ENCODE assay signal across 1 cellular context in the genomic region with DNA sequence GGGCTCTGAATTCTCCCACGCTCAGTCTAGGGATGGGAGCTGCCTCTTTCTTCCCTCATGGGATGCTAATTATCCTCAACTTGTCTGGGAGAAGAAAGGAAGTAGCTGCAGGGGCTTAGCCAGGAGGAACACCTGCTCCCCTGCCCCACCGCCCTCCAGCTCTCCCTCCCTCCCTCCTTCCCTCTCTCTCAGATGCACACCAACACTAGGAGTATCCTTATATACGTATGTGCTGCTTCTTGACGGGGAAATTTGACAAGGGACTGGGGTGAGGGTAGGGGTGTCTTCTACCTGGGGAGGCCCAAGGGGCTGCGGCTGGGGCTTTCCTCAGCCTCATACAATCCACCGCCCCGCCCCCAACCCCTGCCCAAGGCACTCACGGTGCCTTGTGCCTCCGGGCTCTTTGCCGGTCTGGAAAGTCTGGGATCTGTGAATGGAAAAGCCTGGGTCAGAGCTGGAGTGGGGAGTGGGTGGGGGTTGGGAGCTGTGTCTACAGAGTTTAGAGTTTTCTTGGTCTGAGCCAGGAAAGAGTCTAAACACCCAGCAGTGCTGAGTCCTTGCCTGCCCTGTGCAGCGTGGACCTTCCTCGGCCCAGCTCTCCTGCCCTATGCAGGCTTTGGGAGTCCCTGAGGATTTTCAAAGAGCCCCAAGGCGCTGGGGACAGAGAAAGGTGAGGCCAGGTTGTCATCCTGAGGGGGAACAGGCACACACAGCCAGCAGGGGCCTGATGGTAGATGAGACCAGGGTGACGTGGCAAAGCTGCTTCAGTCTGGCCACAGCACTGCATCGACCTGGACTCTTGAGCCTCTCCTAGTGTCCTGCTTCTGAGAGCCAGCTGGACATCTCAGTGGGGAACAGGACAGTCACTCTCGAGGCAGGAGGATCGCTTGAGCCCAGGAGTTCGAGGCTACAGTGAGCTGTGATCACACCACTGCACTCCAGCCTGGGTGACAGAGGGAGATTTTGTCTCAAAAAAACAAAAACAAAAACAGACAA.
TF ChIP-seq lines count a peak whose summit lies in the region.

No MANE protein-coding gene starts in this region.

TF ChIP-seq in HepG2, 621 proteins besides CTCF, POLR2A, EP300 and RAD21 (continued from another document):
- TF ChIP-seq ZNF772 (CRISPR knock-in tag; IDR thresholded peaks at IDR 0.05) (peak; percentile 49; the same call in 1 of the 2 replicates), ZNF510 (CRISPR knock-in tag; IDR thresholded peaks at IDR 0.05; ENCODE audit: low read depth) (no peak), ZNF274 (CRISPR knock-in tag; IDR thresholded peaks at IDR 0.05) (0 out of 2 replicates have a peak, but pooled peaks have one; percentile 19), SALL1 (CRISPR knock-in tag; IDR thresholded peaks at IDR 0.05) (peak; percentile 79), ZNF740 (CRISPR knock-in tag; IDR thresholded peaks at IDR 0.05) (no peak), KDM5B (CRISPR knock-in tag; IDR thresholded peaks at IDR 0.05; ENCODE audit: borderline replicate concordance) (0 out of 2 replicates have a peak, but pooled peaks have one; percentile 44), DNMT1 (CRISPR knock-in tag; IDR thresholded peaks at IDR 0.05) (peak; percentile 19; the same call in 1 of the 2 replicates), REL (CRISPR knock-in tag; conservative IDR thresholded peaks at IDR 0.05) (no peak), SOX5 (CRISPR knock-in tag; IDR thresholded peaks at IDR 0.05; ENCODE audit: borderline replicate concordance) (no peak), HBP1 (CRISPR knock-in tag; IDR thresholded peaks at IDR 0.05; ENCODE audit: low read depth) (no peak; the same call in 1 of the 2 replicates), USF2 (IDR thresholded peaks at IDR 0.05; ENCODE audit: low read depth, low read length) (no peak), USF2 (CRISPR knock-in tag; IDR thresholded peaks at IDR 0.05; ENCODE audit: borderline replicate concordance) (no peak), CHCHD3 (CRISPR knock-in tag; IDR thresholded peaks at IDR 0.05) (peak; percentile 60; the same call in 1 of the 2 replicates), MIXL1 (CRISPR knock-in tag; IDR thresholded peaks at IDR 0.05) (0 out of 2 replicates have a peak, but pooled peaks have one; percentile 39), IKZF1 (IDR thresholded peaks at IDR 0.05) (no peak), TFE3 (CRISPR knock-in tag; IDR thresholded peaks at IDR 0.05) (no peak), ZBTB26 (CRISPR knock-in tag; IDR thresholded peaks at IDR 0.05; ENCODE audit: borderline replicate concordance) (0 out of 2 replicates have a peak, but pooled peaks have one; percentile 18), RFXANK (CRISPR knock-in tag; IDR thresholded peaks at IDR 0.05) (no peak), ZNF790 (CRISPR knock-in tag; IDR thresholded peaks at IDR 0.05; ENCODE audit: borderline replicate concordance) (no peak), MAFG (CRISPR knock-in tag; IDR thresholded peaks at IDR 0.05) (no peak), ZNF337 (CRISPR knock-in tag; IDR thresholded peaks at IDR 0.05; ENCODE audit: borderline replicate concordance, low read depth) (no peak), ZNF234 (CRISPR knock-in tag; conservative IDR thresholded peaks at IDR 0.05) (no peak), SALL2 (CRISPR knock-in tag; IDR thresholded peaks at IDR 0.05) (no peak), YEATS4 (CRISPR knock-in tag; IDR thresholded peaks at IDR 0.05; ENCODE audit: borderline replicate concordance) (peak; percentile 82), ZNF34 (CRISPR knock-in tag; IDR thresholded peaks at IDR 0.05; ENCODE audit: borderline replicate concordance) (no peak), SRSF4 (IDR thresholded peaks at IDR 0.05; ENCODE audit: low read depth, low read length, poor library complexity, severe bottlenecking) (no peak), HDAC1 (CRISPR knock-in tag; IDR thresholded peaks at IDR 0.05) (0 out of 2 replicates have a peak, but pooled peaks have one; percentile 33), TBX2 (CRISPR knock-in tag; IDR thresholded peaks at IDR 0.05; ENCODE audit: borderline replicate concordance) (peak; percentile 36; the same call in 1 of the 2 replicates), ZNF264 (CRISPR knock-in tag; IDR thresholded peaks at IDR 0.05) (0 out of 2 replicates have a peak, but pooled peaks have one; percentile 38), TBX3 (IDR thresholded peaks at IDR 0.05; ENCODE audit: borderline replicate concordance) (no peak), ZNF724P (CRISPR knock-in tag; IDR thresholded peaks at IDR 0.05; ENCODE audit: borderline replicate concordance) (no peak)
- TF ChIP-seq, protein P1, sequence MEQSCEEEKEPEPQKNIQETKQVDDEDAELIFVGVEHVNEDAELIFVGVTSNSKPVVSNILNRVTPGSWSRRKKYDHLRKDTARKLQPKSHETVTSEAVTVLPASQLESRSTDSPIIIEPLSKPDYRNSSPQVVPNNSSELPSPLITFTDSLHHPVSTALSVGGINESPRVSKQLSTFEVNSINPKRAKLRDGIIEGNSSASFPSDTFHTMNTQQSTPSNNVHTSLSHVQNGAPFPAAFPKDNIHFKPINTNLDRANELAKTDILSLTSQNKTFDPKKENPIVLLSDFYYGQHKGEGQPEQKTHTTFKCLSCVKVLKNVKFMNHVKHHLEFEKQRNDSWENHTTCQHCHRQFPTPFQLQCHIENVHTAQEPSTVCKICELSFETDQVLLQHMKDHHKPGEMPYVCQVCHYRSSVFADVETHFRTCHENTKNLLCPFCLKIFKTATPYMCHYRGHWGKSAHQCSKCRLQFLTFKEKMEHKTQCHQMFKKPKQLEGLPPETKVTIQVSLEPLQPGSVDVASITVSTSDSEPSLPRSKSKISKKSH (CRISPR knock-in tag; IDR thresholded peaks at IDR 0.05; ENCODE audit: borderline replicate concordance), result peak; percentile 92; the same call in 1 of the 2 replicates
- TF ChIP-seq, protein P2, sequence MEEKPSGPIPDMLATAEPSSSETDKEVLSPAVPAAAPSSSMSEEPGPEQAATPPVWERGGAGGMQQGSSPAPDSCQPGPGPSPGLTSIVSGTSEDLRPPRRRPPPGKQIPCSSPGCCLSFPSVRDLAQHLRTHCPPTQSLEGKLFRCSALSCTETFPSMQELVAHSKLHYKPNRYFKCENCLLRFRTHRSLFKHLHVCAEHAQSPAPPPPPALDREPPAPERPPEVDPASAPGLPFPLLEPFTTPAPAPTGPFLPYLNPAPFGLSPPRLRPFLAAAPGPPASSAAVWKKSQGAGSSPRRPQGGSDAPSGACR (CRISPR knock-in tag; IDR thresholded peaks at IDR 0.05), result no peak
- TF ChIP-seq, protein P3, sequence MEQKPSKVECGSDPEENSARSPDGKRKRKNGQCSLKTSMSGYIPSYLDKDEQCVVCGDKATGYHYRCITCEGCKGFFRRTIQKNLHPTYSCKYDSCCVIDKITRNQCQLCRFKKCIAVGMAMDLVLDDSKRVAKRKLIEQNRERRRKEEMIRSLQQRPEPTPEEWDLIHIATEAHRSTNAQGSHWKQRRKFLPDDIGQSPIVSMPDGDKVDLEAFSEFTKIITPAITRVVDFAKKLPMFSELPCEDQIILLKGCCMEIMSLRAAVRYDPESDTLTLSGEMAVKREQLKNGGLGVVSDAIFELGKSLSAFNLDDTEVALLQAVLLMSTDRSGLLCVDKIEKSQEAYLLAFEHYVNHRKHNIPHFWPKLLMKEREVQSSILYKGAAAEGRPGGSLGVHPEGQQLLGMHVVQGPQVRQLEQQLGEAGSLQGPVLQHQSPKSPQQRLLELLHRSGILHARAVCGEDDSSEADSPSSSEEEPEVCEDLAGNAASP (CRISPR knock-in tag; IDR thresholded peaks at IDR 0.05; ENCODE audit: borderline replicate concordance), result 0 out of 2 replicates have a peak, but pooled peaks have one; percentile 22
- TF ChIP-seq, protein P4, sequence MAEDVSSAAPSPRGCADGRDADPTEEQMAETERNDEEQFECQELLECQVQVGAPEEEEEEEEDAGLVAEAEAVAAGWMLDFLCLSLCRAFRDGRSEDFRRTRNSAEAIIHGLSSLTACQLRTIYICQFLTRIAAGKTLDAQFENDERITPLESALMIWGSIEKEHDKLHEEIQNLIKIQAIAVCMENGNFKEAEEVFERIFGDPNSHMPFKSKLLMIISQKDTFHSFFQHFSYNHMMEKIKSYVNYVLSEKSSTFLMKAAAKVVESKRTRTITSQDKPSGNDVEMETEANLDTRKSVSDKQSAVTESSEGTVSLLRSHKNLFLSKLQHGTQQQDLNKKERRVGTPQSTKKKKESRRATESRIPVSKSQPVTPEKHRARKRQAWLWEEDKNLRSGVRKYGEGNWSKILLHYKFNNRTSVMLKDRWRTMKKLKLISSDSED (CRISPR knock-in tag; IDR thresholded peaks at IDR 0.05), result no peak
- TF ChIP-seq, protein P5, sequence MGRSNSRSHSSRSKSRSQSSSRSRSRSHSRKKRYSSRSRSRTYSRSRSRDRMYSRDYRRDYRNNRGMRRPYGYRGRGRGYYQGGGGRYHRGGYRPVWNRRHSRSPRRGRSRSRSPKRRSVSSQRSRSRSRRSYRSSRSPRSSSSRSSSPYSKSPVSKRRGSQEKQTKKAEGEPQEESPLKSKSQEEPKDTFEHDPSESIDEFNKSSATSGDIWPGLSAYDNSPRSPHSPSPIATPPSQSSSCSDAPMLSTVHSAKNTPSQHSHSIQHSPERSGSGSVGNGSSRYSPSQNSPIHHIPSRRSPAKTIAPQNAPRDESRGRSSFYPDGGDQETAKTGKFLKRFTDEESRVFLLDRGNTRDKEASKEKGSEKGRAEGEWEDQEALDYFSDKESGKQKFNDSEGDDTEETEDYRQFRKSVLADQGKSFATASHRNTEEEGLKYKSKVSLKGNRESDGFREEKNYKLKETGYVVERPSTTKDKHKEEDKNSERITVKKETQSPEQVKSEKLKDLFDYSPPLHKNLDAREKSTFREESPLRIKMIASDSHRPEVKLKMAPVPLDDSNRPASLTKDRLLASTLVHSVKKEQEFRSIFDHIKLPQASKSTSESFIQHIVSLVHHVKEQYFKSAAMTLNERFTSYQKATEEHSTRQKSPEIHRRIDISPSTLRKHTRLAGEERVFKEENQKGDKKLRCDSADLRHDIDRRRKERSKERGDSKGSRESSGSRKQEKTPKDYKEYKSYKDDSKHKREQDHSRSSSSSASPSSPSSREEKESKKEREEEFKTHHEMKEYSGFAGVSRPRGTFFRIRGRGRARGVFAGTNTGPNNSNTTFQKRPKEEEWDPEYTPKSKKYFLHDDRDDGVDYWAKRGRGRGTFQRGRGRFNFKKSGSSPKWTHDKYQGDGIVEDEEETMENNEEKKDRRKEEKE (IDR thresholded peaks at IDR 0.05), result no peak
